19 cellular contexts compared by ENCODE assay signal in genomic region chr17:72852267-72852945, GRCh38.
"Had no signal": no experiment of that assay in that cellular context is flagged by ENCODE, and none has a peak within 500 bp of the region (broad histone marks: within the 10 kb centered on the region; RNA-seq: fewer than 3 reads in every experiment).

No MANE protein-coding gene starts in this region.

- H3K27me3 Mint-ChIP-seq: activated naive CD8-positive, alpha-beta T cell had no signal

- H3K36me3 ChIP-seq: cardiac muscle cell, thyroid gland had no signal

- DNase-seq: activated CD4-positive, alpha-beta T cell treated with anti-CD3 and anti-CD28 coated beads, Interleukin-2, amount 50 U/mL, for 4 hours; activated gamma-delta T cell treated with Interleukin-2 at 50 U/mL for 16 hours; dermis blood vessel endothelial cell; effector memory CD4-positive, alpha-beta T cell; esophagus squamous epithelium; foreskin melanocyte; glutamatergic neuron; hypothalamus; islet precursor cell; lower lobe of right lung; midbrain; nephron progenitor cell; occipital lobe; posterior cingulate gyrus; stimulated activated CD8-positive, alpha-beta memory T cell treated with anti-CD3 and anti-CD28 coated beads, Interleukin-4, amount 100 ng/mL, for 48 hours; stimulated activated naive CD4-positive, alpha-beta T cell treated with Interleukin-2 at 50 U/mL for 16 hours; thyroid gland had no signal

- ATAC-seq: lower lobe of right lung had no signal

- H3K27ac ChIP-seq: cardiac muscle cell, esophagus squamous epithelium, lower lobe of right lung, thyroid gland had no signal

- H3K4me3 Mint-ChIP-seq: activated naive CD8-positive, alpha-beta T cell; nephron progenitor cell had no signal

- H3K27ac Mint-ChIP-seq: activated naive CD8-positive, alpha-beta T cell; nephron progenitor cell had no signal

- H3K9me3 ChIP-seq: esophagus squamous epithelium, lower lobe of right lung, thyroid gland had no signal

- H3K27me3 ChIP-seq: cardiac muscle cell, esophagus squamous epithelium, thyroid gland had no signal

- H3K4me1 ChIP-seq: esophagus squamous epithelium, lower lobe of right lung, thyroid gland had no signal

- H3K4me3 ChIP-seq: cardiac muscle cell, esophagus squamous epithelium, lower lobe of right lung, thyroid gland had no signal
